1 cellular context compared by ENCODE assay signal in genomic region chr2:239296020-239296932, GRCh38.
TF ChIP-seq lines count a peak whose summit lies in the region.

No MANE protein-coding gene starts in this region.

TF ChIP-seq in K562, 482 proteins besides CTCF, POLR2A, EP300 and RAD21 (continued from another document):
- no peak for TF ChIP-seq REST (CRISPR knock-in tag; IDR thresholded peaks at IDR 0.05; ENCODE audit: low read depth)
TF ChIP-seq in K562: peak in this region for 0.
